In genomic region chr21:39149008-39149407, GRCh38 we compare ENCODE assay signal across 1 cellular context.
A peak's percentile ranks its signal among the peaks of the same experiment; 100 is the strongest.
TF ChIP-seq lines count a peak whose summit lies in the region.

No MANE protein-coding gene starts in this region.

TF ChIP-seq in K562, 482 proteins besides CTCF, POLR2A, EP300 and RAD21 (continued from another document and continues in another):
- no peak for TF ChIP-seq ZNF449 (CRISPR knock-in tag; IDR thresholded peaks at IDR 0.05)
- no peak for TF ChIP-seq FOXP4 (CRISPR knock-in tag; IDR thresholded peaks at IDR 0.05; ENCODE audit: borderline replicate concordance)
- TF ChIP-seq FOXK2 (conservative IDR thresholded peaks at IDR 0.05 in 1 of 2, IDR thresholded peaks at IDR 0.05 in 1 of 2; ENCODE audit: low read depth in 2 of 2): no peak
- TF ChIP-seq, protein P1, sequence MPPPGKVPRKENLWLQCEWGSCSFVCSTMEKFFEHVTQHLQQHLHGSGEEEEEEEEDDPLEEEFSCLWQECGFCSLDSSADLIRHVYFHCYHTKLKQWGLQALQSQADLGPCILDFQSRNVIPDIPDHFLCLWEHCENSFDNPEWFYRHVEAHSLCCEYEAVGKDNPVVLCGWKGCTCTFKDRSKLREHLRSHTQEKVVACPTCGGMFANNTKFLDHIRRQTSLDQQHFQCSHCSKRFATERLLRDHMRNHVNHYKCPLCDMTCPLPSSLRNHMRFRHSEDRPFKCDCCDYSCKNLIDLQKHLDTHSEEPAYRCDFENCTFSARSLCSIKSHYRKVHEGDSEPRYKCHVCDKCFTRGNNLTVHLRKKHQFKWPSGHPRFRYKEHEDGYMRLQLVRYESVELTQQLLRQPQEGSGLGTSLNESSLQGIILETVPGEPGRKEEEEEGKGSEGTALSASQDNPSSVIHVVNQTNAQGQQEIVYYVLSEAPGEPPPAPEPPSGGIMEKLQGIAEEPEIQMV (tag; conservative IDR thresholded peaks at IDR 0.05; ENCODE audit: low read depth): no peak
- no peak for TF ChIP-seq EHMT2 (IDR thresholded peaks at IDR 0.05)
- no peak for TF ChIP-seq MAFK (IDR thresholded peaks at IDR 0.05; ENCODE audit: low read length)
- TF ChIP-seq ZNF644 (tag; IDR thresholded peaks at IDR 0.05; ENCODE audit: low read depth): no peak
- TF ChIP-seq POLR2G (IDR thresholded peaks at IDR 0.05; ENCODE audit: low read depth, low read length): no peak
- TF ChIP-seq GTF3C2 (IDR thresholded peaks at IDR 0.05; ENCODE audit: borderline replicate concordance, extremely low read depth, insufficient read length): no peak
- TF ChIP-seq TBP (optimal IDR thresholded peaks at IDR 0.05; ENCODE audit: low read depth, low read length): no peak
- no peak for TF ChIP-seq POU5F1 (IDR thresholded peaks at IDR 0.05; ENCODE audit: borderline replicate concordance, low read depth, low read length, partially characterized antibody)
- TF ChIP-seq MAFG (tag; conservative IDR thresholded peaks at IDR 0.05): 0 out of 2 replicates have a peak, but pooled peaks have one; percentile 11
- TF ChIP-seq ZNF583 (CRISPR knock-in tag; IDR thresholded peaks at IDR 0.05): no peak
- TF ChIP-seq, protein P2, sequence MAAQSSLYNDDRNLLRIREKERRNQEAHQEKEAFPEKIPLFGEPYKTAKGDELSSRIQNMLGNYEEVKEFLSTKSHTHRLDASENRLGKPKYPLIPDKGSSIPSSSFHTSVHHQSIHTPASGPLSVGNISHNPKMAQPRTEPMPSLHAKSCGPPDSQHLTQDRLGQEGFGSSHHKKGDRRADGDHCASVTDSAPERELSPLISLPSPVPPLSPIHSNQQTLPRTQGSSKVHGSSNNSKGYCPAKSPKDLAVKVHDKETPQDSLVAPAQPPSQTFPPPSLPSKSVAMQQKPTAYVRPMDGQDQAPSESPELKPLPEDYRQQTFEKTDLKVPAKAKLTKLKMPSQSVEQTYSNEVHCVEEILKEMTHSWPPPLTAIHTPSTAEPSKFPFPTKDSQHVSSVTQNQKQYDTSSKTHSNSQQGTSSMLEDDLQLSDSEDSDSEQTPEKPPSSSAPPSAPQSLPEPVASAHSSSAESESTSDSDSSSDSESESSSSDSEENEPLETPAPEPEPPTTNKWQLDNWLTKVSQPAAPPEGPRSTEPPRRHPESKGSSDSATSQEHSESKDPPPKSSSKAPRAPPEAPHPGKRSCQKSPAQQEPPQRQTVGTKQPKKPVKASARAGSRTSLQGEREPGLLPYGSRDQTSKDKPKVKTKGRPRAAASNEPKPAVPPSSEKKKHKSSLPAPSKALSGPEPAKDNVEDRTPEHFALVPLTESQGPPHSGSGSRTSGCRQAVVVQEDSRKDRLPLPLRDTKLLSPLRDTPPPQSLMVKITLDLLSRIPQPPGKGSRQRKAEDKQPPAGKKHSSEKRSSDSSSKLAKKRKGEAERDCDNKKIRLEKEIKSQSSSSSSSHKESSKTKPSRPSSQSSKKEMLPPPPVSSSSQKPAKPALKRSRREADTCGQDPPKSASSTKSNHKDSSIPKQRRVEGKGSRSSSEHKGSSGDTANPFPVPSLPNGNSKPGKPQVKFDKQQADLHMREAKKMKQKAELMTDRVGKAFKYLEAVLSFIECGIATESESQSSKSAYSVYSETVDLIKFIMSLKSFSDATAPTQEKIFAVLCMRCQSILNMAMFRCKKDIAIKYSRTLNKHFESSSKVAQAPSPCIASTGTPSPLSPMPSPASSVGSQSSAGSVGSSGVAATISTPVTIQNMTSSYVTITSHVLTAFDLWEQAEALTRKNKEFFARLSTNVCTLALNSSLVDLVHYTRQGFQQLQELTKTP (IDR thresholded peaks at IDR 0.05; ENCODE audit: low read depth in 1 of 2, partially characterized antibody in 2 of 2): no peak
- TF ChIP-seq ARID2 (IDR thresholded peaks at IDR 0.05): no peak
- 0 out of 2 replicates have a peak, but pooled peaks have one; percentile 20 for TF ChIP-seq ZNF766 (CRISPR knock-in tag; conservative IDR thresholded peaks at IDR 0.05)
- no peak for TF ChIP-seq HOMEZ (CRISPR knock-in tag; IDR thresholded peaks at IDR 0.05)
- TF ChIP-seq TEAD4 (IDR thresholded peaks at IDR 0.05; ENCODE audit: low read length): peak; percentile 64
- no peak for TF ChIP-seq TEAD4 (CRISPR knock-in tag; IDR thresholded peaks at IDR 0.05; ENCODE audit: borderline replicate concordance)
- TF ChIP-seq TRIM24 (IDR thresholded peaks at IDR 0.05): peak in 1 of 2 experiments; percentile 78; a peak in 2 of 4 replicates
- no peak for TF ChIP-seq ARNT (IDR thresholded peaks at IDR 0.05)
- no peak for TF ChIP-seq NFE2 (IDR thresholded peaks at IDR 0.05; ENCODE audit: low read depth)
- TF ChIP-seq MCM2 (IDR thresholded peaks at IDR 0.05; ENCODE audit: low read depth): no peak
- peak; percentile 67 for TF ChIP-seq CBFA2T2 (conservative IDR thresholded peaks at IDR 0.05)
- no peak for TF ChIP-seq ZNF79 (CRISPR knock-in tag; IDR thresholded peaks at IDR 0.05; ENCODE audit: low read depth)
- TF ChIP-seq, protein P3, sequence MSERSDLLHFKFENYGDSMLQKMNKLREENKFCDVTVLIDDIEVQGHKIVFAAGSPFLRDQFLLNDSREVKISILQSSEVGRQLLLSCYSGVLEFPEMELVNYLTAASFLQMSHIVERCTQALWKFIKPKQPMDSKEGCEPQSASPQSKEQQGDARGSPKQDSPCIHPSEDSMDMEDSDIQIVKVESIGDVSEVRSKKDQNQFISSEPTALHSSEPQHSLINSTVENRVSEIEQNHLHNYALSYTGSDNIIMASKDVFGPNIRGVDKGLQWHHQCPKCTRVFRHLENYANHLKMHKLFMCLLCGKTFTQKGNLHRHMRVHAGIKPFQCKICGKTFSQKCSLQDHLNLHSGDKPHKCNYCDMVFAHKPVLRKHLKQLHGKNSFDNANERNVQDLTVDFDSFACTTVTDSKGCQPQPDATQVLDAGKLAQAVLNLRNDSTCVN (CRISPR knock-in tag; IDR thresholded peaks at IDR 0.05): no peak
- no peak for TF ChIP-seq NR2C1 (IDR thresholded peaks at IDR 0.05)
- no peak for TF ChIP-seq NR2C1 (tag; IDR thresholded peaks at IDR 0.05)
- TF ChIP-seq, protein P4, sequence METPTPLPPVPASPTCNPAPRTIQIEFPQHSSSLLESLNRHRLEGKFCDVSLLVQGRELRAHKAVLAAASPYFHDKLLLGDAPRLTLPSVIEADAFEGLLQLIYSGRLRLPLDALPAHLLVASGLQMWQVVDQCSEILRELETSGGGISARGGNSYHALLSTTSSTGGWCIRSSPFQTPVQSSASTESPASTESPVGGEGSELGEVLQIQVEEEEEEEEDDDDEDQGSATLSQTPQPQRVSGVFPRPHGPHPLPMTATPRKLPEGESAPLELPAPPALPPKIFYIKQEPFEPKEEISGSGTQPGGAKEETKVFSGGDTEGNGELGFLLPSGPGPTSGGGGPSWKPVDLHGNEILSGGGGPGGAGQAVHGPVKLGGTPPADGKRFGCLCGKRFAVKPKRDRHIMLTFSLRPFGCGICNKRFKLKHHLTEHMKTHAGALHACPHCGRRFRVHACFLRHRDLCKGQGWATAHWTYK (CRISPR knock-in tag; IDR thresholded peaks at IDR 0.05): no peak
- TF ChIP-seq TOE1 (IDR thresholded peaks at IDR 0.05; ENCODE audit: borderline replicate concordance): no peak
- no peak for TF ChIP-seq TOE1 (CRISPR knock-in tag; IDR thresholded peaks at IDR 0.05; ENCODE audit: borderline replicate concordance, low read depth)
- no peak for TF ChIP-seq SETDB1 (IDR thresholded peaks at IDR 0.05; ENCODE audit: low read length)
- no peak for TF ChIP-seq ZNF639 (CRISPR knock-in tag; conservative IDR thresholded peaks at IDR 0.05 in 1 of 2, IDR thresholded peaks at IDR 0.05 in 1 of 2)
- no peak for TF ChIP-seq RAD51 (IDR thresholded peaks at IDR 0.05; ENCODE audit: borderline replicate concordance, low read depth)
- TF ChIP-seq NR2F6 (CRISPR knock-in tag; IDR thresholded peaks at IDR 0.05): no peak
- TF ChIP-seq DDX20 (tag; IDR thresholded peaks at IDR 0.05; ENCODE audit: low read depth): no peak
- peak; percentile 74 for TF ChIP-seq ARID1B (IDR thresholded peaks at IDR 0.05)
- no peak for TF ChIP-seq LARP7 (IDR thresholded peaks at IDR 0.05)
- no peak for TF ChIP-seq GTF2E2 (tag; IDR thresholded peaks at IDR 0.05)
- TF ChIP-seq MBD1 (CRISPR knock-in tag; IDR thresholded peaks at IDR 0.05): no peak
- no peak for TF ChIP-seq HSF4 (CRISPR knock-in tag; IDR thresholded peaks at IDR 0.05; ENCODE audit: borderline replicate concordance)
- TF ChIP-seq XRCC4 (IDR thresholded peaks at IDR 0.05; ENCODE audit: extremely low read depth, insufficient read depth, insufficient read length): no peak
